8 cellular contexts compared by ENCODE assay signal in the genomic region with DNA sequence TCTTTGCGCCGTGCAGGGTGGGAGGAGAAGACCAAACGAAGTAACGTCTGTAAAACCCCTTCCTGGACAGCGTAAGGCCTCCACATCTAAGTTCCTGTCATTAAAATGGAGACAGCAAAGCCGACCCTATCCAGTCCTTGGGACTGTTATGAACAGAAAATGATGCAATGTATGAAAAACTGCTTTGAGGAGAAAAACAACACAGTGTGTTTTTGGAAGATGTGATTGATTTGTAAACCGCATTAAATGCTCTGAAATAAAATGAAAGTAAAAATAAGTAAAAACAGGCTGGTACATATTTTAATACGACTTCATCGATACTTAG. TPM values are rescaled to one million over a fixed set of nuclear protein-coding genes. Genes with fewer than 3 reads are reported as not detected.
A peak's percentile ranks its signal among the peaks of the same experiment; 100 is the strongest.
DNase-seq lines count a peak whose midpoint lies in the region; ATAC-seq and TF ChIP-seq lines count a peak whose summit lies in the region.

No MANE protein-coding gene starts in this region.

- peaks cover 6% of the 10 kb centered on the region for H3K36me3 Mint-ChIP-seq in mesothelial cell of epicardium

- peaks cover 18% of the 10 kb centered on the region for H3K4me1 ChIP-seq in ACC112 (ENCODE audit: control insufficient read depth, insufficient read depth, low read length, unreplicated experiment)
- H3K4me1 ChIP-seq in ascending aorta = peaks cover 0 to 9% of the 10 kb centered on the region in 2 donors

- H3K27ac ChIP-seq in ACC112 (ENCODE audit: low read depth, low read length) = no peak overlapping the region
- H3K27ac ChIP-seq in HL-60 (replicated peaks) = peak overlapping the region; percentile 84
- H3K27ac ChIP-seq in ascending aorta = peak overlapping the region; percentile 78 to 90

- H3K9me3 ChIP-seq in ascending aorta = no peaks in the 10 kb centered on the region

- H3K79me2 ChIP-seq in ACC112 (ENCODE audit: control insufficient read depth, insufficient read depth, low read length, unreplicated experiment) = peaks cover 35% of the 10 kb centered on the region

- H3K4me3 Mint-ChIP-seq in mesothelial cell of epicardium = peak overlapping the region; percentile 79

- H3K27me3 Mint-ChIP-seq in mesothelial cell of epicardium (ENCODE audit: low read depth) = peaks cover 35% of the 10 kb centered on the region

- no peak overlapping the region for H3K27ac Mint-ChIP-seq in mesothelial cell of epicardium

- peak in 1 of 2 experiments; percentile 86 for DNase-seq in HL-60 (ENCODE audit: low read depth in 1 of 2, low spot score in 1 of 2)
- DNase-seq in ascending aorta (ENCODE audit: low spot score in 2 of 2) = no peak
- no peak for DNase-seq in mesothelial cell of epicardium (ENCODE audit: low spot score in 2 of 2, unreplicated experiment in 2 of 2)
- DNase-seq in NCI-H526 (lab: John Stamatoyannopoulos, UW) = no peak
- no peak for DNase-seq in AML-193 (lab: John Stamatoyannopoulos, UW)

- ATAC-seq in HG03135 (IDR thresholded peaks at IDR 0.05; ENCODE audit: unreplicated experiment) (no peak), HG03432 (IDR thresholded peaks at IDR 0.05; ENCODE audit: unreplicated experiment) (no peak)

- peaks cover 10% of the 10 kb centered on the region for H3K4me1 Mint-ChIP-seq in mesothelial cell of epicardium

- H3K36me3 ChIP-seq in ACC112 (ENCODE audit: insufficient read depth, low read length) (peaks cover 5% of the 10 kb centered on the region; the same call in 1 of the 2 replicates), ascending aorta (peaks cover 0 to 4% of the 10 kb centered on the region in 2 donors)

- peaks cover 18% of the 10 kb centered on the region for H3K9me3 Mint-ChIP-seq in mesothelial cell of epicardium

- TF ChIP-seq CTCF in HL-60 (IDR thresholded peaks at IDR 0.05; ENCODE audit: insufficient read depth, low read length) (no peak), ascending aorta (IDR thresholded peaks at IDR 0.05) (no peak), mesothelial cell of epicardium (IDR thresholded peaks at IDR 0.05; ENCODE audit: unreplicated experiment) (no peak)

- H3K27me3 ChIP-seq in ACC112 (ENCODE audit: insufficient read depth, low read length) = no peaks in the 10 kb centered on the region
- no peaks in the 10 kb centered on the region for H3K27me3 ChIP-seq in HL-60 (ENCODE audit: insufficient read depth, poor library complexity, severe bottlenecking)
- no peaks in the 10 kb centered on the region for H3K27me3 ChIP-seq in ascending aorta

- intact Hi-C loops in ascending aorta (cut with DNase I) = loop anchor here (2.0 to 5.0 kb wide), 3 partner anchors 17 to 334 kb away; a partner anchor contains a TSS

- no peak overlapping the region for H2AFZ ChIP-seq in ACC112 (ENCODE audit: low read length, unreplicated experiment)

- H3K4me3 ChIP-seq in ACC112 (ENCODE audit: low read depth, low read length) (peak overlapping the region; percentile 100), HL-60 (replicated peaks; ENCODE audit: insufficient read depth, low read length) (peak overlapping the region; percentile 100), ascending aorta (peak overlapping the region; percentile 82 to 88)

RNA-seq across cellular contexts. Expression of a gene that starts 0.8 kb away (rescaled TPM):
- total RNA-seq in ascending aorta = 35.4 TPM
- total RNA-seq in mesothelial cell of epicardium = 21.8 to 23.4 TPM (median 22.2 TPM) in 3 replicates

RNA-seq across cellular contexts. Expression of a gene that starts 18.9 kb away (rescaled TPM):
- total RNA-seq in ascending aorta (147 TPM), mesothelial cell of epicardium (2.1 to 3.8 TPM (median 3.1 TPM) in 3 replicates)

Comparison
In these comparisons a context has a peak if more than half of its experiments do, and no peak if none do; other contexts are left out.
1. RNA of a gene that starts 18.9 kb away (total RNA-seq): 147 TPM in ascending aorta (single experiment); 2.1 to 3.8 TPM in mesothelial cell of epicardium; every median in the first group is over 10 times any median in the second.
2. Peak in every context shown above with its lines, with median percentiles within 50 percentile points of each other: H3K4me3 ChIP-seq.